Comparison of ENCODE assay signal across 8 cellular contexts in genomic region chr14:49621114-49621881, GRCh38. TPM values are rescaled to one million over a fixed set of nuclear protein-coding genes. Genes with fewer than 3 reads are reported as not detected.
A peak's percentile ranks its signal among the peaks of the same experiment; 100 is the strongest.
DNase-seq lines count a peak whose midpoint lies in the region; ATAC-seq and TF ChIP-seq lines count a peak whose summit lies in the region.

No MANE protein-coding gene starts in this region.

- H3K27ac Mint-ChIP-seq in endothelial cell (ENCODE audit: unreplicated experiment), result peak overlapping the region; percentile 63

- intact Hi-C loops in mucosa of descending colon (cut with DNase I, micrococcal nuclease), result no loop called here

- H3K9ac ChIP-seq in stomach smooth muscle (ENCODE audit: low read length in 2 of 2), result peak overlapping the region; percentile 89 to 95

- H3K36me3 Mint-ChIP-seq in endothelial cell (ENCODE audit: low read depth, unreplicated experiment), result peaks cover 17% of the 10 kb centered on the region

- no peaks in the 10 kb centered on the region for H3K4me1 ChIP-seq in HEK293 (ENCODE audit: control insufficient read depth, insufficient read depth, low read length)
- H3K4me1 ChIP-seq in mucosa of descending colon (ENCODE audit: low read depth), result peaks cover 41% of the 10 kb centered on the region
- peaks cover 24% of the 10 kb centered on the region for H3K4me1 ChIP-seq in stomach smooth muscle (ENCODE audit: control insufficient read depth, insufficient read depth, low read length)

- H3K4me3 ChIP-seq in HEK293 (ENCODE audit: low read depth, low read length), result peak overlapping the region; percentile 87
- peak overlapping the region; percentile 85 for H3K4me3 ChIP-seq in NB4 (ENCODE audit: low read depth, low read length)
- peak overlapping the region; percentile 85 for H3K4me3 ChIP-seq in mucosa of descending colon
- H3K4me3 ChIP-seq in stomach smooth muscle (ENCODE audit: low read length in 2 of 2), result peak overlapping the region; percentile 88 to 94

- TF ChIP-seq CTCF in HEK293 (tag by site-specific recombination; IDR thresholded peaks at IDR 0.05) (peak; percentile 6; the same call in 1 of the 2 replicates), NB4 (IDR thresholded peaks at IDR 0.05; ENCODE audit: low read depth, low read length) (no peak), endothelial cell (IDR thresholded peaks at IDR 0.05; ENCODE audit: unreplicated experiment) (no peak), mucosa of descending colon (IDR thresholded peaks at IDR 0.05) (no peak)

- POLR2A ChIA-PET in HEK293 (lab: Yijun Ruan, JAX), result interaction anchor here (1.0 to 3.0 kb wide), 14 partner anchors 10 to 247 kb away, joined by 3 to 44 read pairs (median 11); partner anchors contain the start of genes DNAAF2, KLHDC2, LRR1 and NEMF

- H3K27me3 ChIP-seq in stomach smooth muscle (ENCODE audit: control insufficient read depth in 1 of 2, insufficient read depth in 2 of 2, low read length in 2 of 2), result no peaks in the 10 kb centered on the region

- H3K9me3 ChIP-seq in HEK293 (ENCODE audit: control insufficient read depth, insufficient read depth, low read depth, low read length), result no peaks in the 10 kb centered on the region
- no peaks in the 10 kb centered on the region for H3K9me3 ChIP-seq in mucosa of descending colon
- no peaks in the 10 kb centered on the region for H3K9me3 ChIP-seq in stomach smooth muscle (ENCODE audit: control insufficient read depth in 2 of 2, low read length in 2 of 2)

- ATAC-seq in mucosa of descending colon, result peak; percentile 66

- no peak for TF ChIP-seq POLR2A in NB4 (IDR thresholded peaks at IDR 0.05; ENCODE audit: extremely low read depth, insufficient read length)

- H3K36me3 ChIP-seq in HEK293 (ENCODE audit: control insufficient read depth in 2 of 2, insufficient read depth in 1 of 2, low read length in 2 of 2), result peaks cover 19 to 37% of the 10 kb centered on the region in 2 experiments
- H3K36me3 ChIP-seq in mucosa of descending colon (ENCODE audit: low read depth), result no peaks in the 10 kb centered on the region
- peaks cover 8 to 9% of the 10 kb centered on the region in 2 donors for H3K36me3 ChIP-seq in stomach smooth muscle (ENCODE audit: control insufficient read depth in 2 of 2, insufficient read depth in 2 of 2, low read length in 2 of 2)

- peaks cover 20% of the 10 kb centered on the region for H3K4me1 Mint-ChIP-seq in endothelial cell (ENCODE audit: unreplicated experiment)

- H3K9me3 Mint-ChIP-seq in endothelial cell (ENCODE audit: unreplicated experiment), result no peaks in the 10 kb centered on the region

- peaks cover 22% of the 10 kb centered on the region for H3K27me3 Mint-ChIP-seq in endothelial cell (ENCODE audit: unreplicated experiment)

- CTCF ChIA-PET in HEK293 (lab: Yijun Ruan, JAX), result interaction anchor here (0.7 to 2.5 kb wide), 5 partner anchors 9 to 186 kb away, joined by 3 to 10 read pairs (median 3); partner anchors contain the start of genes DNAAF2, KLHDC2 and RPS29

- DNase-seq in NCI-H2107 (lab: John Stamatoyannopoulos, UW), result peak; percentile 38
- no peak for DNase-seq in NCI-H2107 treated with DMSO at 0.1 percent for 48 hours (lab: John Stamatoyannopoulos, UW; ENCODE audit: unreplicated experiment)
- DNase-seq in NB4 (ENCODE audit: low read depth), result peak; percentile 90
- peak; percentile 77 for DNase-seq in activated CD4-positive, alpha-beta T cell treated with anti-CD3 and anti-CD28 coated beads for 48 hours
- DNase-seq in endothelial cell (ENCODE audit: low spot score), result peak; percentile 70
- peak; percentile 70 to 89 (median 82) for DNase-seq in mucosa of descending colon

- H3K27ac ChIP-seq in HEK293 (ENCODE audit: extremely low read depth, low read depth, low read length) (peak overlapping the region; percentile 87), stomach smooth muscle (ENCODE audit: low read length) (peak overlapping the region; percentile 95)

- peak overlapping the region; percentile 98 for H3K4me3 Mint-ChIP-seq in endothelial cell (ENCODE audit: unreplicated experiment)

TF ChIP-seq in HEK293, 187 proteins besides CTCF, POLR2A, EP300 and RAD21 (continues in another document):
- TF ChIP-seq ZNF561 (tag by site-specific recombination; IDR thresholded peaks at IDR 0.05; ENCODE audit: borderline replicate concordance) (peak; percentile 46; the same call in 1 of the 2 replicates), ZNF239 (tag by site-specific recombination; IDR thresholded peaks at IDR 0.05) (no peak), ZNF324 (tag by site-specific recombination; IDR thresholded peaks at IDR 0.05) (peak; percentile 1; the same call in 1 of the 2 replicates), ZNF341 (tag by site-specific recombination; IDR thresholded peaks at IDR 0.05; ENCODE audit: low read depth) (no peak), ZNF555 (tag by site-specific recombination; conservative IDR thresholded peaks at IDR 0.05) (no peak), KLF16 (tag by site-specific recombination; IDR thresholded peaks at IDR 0.05) (0 out of 2 replicates have a peak, but pooled peaks have one; percentile 5)
- TF ChIP-seq, protein P1, sequence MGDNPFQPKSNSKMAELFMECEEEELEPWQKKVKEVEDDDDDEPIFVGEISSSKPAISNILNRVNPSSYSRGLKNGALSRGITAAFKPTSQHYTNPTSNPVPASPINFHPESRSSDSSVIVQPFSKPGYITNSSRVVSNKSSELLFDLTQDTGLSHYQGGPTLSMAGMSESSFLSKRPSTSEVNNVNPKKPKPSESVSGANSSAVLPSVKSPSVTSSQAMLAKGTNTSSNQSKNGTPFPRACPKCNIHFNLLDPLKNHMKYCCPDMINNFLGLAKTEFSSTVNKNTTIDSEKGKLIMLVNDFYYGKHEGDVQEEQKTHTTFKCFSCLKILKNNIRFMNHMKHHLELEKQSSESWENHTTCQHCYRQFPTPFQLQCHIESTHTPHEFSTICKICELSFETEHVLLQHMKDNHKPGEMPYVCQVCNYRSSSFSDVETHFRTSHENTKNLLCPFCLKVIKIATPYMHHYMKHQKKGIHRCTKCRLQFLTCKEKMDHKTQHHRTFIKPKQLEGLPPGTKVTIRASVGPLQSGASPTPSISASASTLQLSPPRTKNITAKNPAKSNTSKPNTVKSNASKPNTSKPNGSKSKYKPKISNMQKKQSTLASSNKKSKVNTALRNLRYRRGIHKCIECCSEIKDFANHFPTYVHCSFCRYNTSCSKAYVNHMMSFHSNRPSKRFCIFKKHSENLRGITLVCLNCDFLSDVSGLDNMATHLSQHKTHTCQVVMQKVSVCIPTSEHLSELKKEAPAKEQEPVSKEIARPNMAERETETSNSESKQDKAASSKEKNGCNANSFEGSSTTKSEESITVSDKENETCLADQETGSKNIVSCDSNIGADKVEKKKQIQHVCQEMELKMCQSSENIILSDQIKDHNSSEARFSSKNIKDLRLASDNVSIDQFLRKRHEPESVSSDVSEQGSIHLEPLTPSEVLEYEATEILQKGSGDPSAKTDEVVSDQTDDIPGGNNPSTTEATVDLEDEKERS (tag by site-specific recombination; IDR thresholded peaks at IDR 0.05), result no peak
- TF ChIP-seq, protein P2, sequence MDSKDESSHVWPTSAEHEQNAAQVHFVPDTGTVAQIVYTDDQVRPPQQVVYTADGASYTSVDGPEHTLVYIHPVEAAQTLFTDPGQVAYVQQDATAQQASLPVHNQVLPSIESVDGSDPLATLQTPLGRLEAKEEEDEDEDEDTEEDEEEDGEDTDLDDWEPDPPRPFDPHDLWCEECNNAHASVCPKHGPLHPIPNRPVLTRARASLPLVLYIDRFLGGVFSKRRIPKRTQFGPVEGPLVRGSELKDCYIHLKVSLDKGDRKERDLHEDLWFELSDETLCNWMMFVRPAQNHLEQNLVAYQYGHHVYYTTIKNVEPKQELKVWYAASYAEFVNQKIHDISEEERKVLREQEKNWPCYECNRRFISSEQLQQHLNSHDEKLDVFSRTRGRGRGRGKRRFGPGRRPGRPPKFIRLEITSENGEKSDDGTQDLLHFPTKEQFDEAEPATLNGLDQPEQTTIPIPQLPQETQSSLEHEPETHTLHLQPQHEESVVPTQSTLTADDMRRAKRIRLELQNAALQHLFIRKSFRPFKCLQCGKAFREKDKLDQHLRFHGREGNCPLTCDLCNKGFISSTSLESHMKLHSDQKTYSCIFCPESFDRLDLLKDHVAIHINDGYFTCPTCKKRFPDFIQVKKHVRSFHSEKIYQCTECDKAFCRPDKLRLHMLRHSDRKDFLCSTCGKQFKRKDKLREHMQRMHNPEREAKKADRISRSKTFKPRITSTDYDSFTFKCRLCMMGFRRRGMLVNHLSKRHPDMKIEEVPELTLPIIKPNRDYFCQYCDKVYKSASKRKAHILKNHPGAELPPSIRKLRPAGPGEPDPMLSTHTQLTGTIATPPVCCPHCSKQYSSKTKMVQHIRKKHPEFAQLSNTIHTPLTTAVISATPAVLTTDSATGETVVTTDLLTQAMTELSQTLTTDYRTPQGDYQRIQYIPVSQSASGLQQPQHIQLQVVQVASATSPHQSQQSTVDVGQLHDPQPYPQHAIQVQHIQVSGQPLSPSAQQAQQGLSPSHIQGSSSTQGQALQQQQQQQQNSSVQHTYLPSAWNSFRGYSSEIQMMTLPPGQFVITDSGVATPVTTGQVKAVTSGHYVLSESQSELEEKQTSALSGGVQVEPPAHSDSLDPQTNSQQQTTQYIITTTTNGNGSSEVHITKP (tag by site-specific recombination; IDR thresholded peaks at IDR 0.05), result no peak
- TF ChIP-seq, protein P3, sequence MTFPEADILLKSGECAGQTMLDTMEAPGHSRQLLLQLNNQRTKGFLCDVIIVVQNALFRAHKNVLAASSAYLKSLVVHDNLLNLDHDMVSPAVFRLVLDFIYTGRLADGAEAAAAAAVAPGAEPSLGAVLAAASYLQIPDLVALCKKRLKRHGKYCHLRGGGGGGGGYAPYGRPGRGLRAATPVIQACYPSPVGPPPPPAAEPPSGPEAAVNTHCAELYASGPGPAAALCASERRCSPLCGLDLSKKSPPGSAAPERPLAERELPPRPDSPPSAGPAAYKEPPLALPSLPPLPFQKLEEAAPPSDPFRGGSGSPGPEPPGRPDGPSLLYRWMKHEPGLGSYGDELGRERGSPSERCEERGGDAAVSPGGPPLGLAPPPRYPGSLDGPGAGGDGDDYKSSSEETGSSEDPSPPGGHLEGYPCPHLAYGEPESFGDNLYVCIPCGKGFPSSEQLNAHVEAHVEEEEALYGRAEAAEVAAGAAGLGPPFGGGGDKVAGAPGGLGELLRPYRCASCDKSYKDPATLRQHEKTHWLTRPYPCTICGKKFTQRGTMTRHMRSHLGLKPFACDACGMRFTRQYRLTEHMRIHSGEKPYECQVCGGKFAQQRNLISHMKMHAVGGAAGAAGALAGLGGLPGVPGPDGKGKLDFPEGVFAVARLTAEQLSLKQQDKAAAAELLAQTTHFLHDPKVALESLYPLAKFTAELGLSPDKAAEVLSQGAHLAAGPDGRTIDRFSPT (tag by site-specific recombination; IDR thresholded peaks at IDR 0.05), result no peak

RNA-seq across cellular contexts. Expression of gene MGAT2, which starts 0.7 kb away (rescaled TPM):
- 47.0 TPM for total RNA-seq in endothelial cell (ENCODE audit: unreplicated experiment)
- 10 to 100 TPM; 28.7 to 64.5 (median 34.6) TPM for total RNA-seq in mucosa of descending colon

RNA-seq across cellular contexts. Expression of gene RPL36AL, which starts 0.9 kb away (rescaled TPM):
- total RNA-seq in endothelial cell (ENCODE audit: unreplicated experiment) (186 TPM), mucosa of descending colon (100 to 1,000 TPM; 146 to 197 (median 178) TPM)

RNA-seq across cellular contexts. Expression of gene DNAAF2, which starts 13.7 kb away (rescaled TPM):
- total RNA-seq in endothelial cell (ENCODE audit: unreplicated experiment), result 8.6 TPM
- 1 to 10 TPM; 6.6 to 8.8 (median 6.8) TPM for total RNA-seq in mucosa of descending colon

RNA-seq across cellular contexts. Expression of gene LRR1, which starts 22.6 kb away (rescaled TPM):
- total RNA-seq in endothelial cell (ENCODE audit: unreplicated experiment) (12.9 TPM), mucosa of descending colon (10 to 100 TPM; 15.3 to 19.7 (median 17.5) TPM)

RNA-seq across cellular contexts. Expression of gene RPS29, which starts 35.1 kb away (rescaled TPM):
- total RNA-seq in endothelial cell (ENCODE audit: unreplicated experiment), result 2,246 TPM
- 1,000 to 10,000 TPM; 1,102 to 1,301 (median 1,154) TPM for total RNA-seq in mucosa of descending colon
